Comparison of ENCODE assay signal across 1 cellular context in the genomic region with DNA sequence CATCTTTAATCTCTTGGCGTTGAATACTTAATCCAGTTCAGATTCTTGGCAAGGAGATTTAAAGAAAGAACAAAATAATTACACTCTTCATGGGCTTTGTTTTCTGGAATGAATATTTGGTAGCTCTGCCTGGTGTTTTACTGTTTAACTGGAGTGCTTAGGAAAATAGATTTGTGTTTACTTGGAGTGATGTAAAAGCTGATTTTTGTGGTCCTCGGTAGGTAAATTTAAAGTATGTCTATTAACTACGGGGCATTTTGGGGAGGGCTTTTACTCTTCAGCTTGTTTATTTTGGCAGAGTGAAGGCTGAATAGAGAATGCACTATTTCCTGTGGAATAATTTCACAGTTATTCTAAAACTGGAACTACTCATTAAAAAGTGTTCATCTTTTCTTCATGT.
TF ChIP-seq lines count a peak whose summit lies in the region.

No MANE protein-coding gene starts in this region.

TF ChIP-seq in IMR-90, 13 proteins besides CTCF, POLR2A, EP300 and RAD21 (continued from another document):
- no peak for TF ChIP-seq CEBPB (IDR thresholded peaks at IDR 0.05; ENCODE audit: low read depth, low read length)
- TF ChIP-seq, protein P1, sequence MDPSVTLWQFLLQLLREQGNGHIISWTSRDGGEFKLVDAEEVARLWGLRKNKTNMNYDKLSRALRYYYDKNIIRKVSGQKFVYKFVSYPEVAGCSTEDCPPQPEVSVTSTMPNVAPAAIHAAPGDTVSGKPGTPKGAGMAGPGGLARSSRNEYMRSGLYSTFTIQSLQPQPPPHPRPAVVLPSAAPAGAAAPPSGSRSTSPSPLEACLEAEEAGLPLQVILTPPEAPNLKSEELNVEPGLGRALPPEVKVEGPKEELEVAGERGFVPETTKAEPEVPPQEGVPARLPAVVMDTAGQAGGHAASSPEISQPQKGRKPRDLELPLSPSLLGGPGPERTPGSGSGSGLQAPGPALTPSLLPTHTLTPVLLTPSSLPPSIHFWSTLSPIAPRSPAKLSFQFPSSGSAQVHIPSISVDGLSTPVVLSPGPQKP (IDR thresholded peaks at IDR 0.05; ENCODE audit: borderline replicate concordance, low read depth, low read length) = no peak
- no peak for TF ChIP-seq MXI1 (IDR thresholded peaks at IDR 0.05; ENCODE audit: borderline replicate concordance, low read depth, low read length)
- no peak for TF ChIP-seq MAFK (IDR thresholded peaks at IDR 0.05; ENCODE audit: low read depth, low read length)
- TF ChIP-seq RFX5 (IDR thresholded peaks at IDR 0.05; ENCODE audit: low read depth, low read length) = no peak
- TF ChIP-seq SMC3 (IDR thresholded peaks at IDR 0.05; ENCODE audit: low read depth, low read length) = no peak
